Comparison of ENCODE assay signal across 8 cellular contexts in the genomic region with DNA sequence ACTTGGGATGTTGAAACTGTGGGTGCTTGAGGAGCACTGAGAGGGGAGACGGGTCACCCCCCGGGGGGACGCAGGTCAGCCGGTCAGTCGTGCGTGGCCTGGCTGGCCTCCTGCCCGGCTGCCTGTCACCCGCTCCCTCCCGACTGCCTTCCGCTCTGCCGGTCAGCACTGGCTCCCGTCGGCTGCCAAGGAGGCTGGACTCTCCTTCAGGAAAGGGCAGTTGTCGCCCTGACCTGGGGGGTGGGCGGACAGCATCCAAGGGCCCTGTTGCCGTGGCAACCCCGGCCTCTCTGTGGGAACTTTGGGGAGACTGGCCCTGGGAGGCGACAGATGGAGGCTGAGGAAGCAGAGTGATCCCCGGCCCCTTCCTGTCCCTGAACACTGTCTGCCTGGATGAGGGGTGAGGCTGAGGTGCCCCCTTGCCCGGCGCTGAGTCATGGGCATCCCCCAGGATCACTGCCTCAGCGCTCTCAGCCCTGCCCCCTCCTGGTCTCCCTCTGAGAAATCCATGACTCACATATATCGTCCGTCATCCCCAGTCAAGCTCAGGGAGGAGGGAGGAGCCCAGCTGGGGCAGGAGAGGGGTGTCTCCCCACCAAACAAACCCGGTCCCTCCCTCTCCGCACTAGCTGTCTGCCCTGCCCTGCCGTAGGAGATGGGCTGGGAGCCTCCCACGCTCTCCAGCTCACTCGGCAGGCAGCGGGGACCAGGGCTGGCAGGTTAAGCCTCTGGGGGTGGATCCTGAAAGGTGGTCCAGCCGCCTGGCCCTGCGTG.
DNase-seq lines count a peak whose midpoint lies in the region; ATAC-seq and TF ChIP-seq lines count a peak whose summit lies in the region.

Gene ADGRG1, plus strand, starts transcription at position 623 of the 774 bp plus-strand sequence. CDS start 21,658 bp downstream, outside the sequence.

- H3K27me3 Mint-ChIP-seq in nephron (ENCODE audit: low read depth): peaks cover 32% of the 10 kb centered on the region

- peak within 1 kb of the TSS; percentile 31 to 61 (median 44) for H3K4me3 Mint-ChIP-seq in nephron

- no peak for ATAC-seq in GM21390 (IDR thresholded peaks at IDR 0.05; ENCODE audit: unreplicated experiment)

- peak in 1 of 3 experiments; percentile 18 for TF ChIP-seq CTCF in nephron (IDR thresholded peaks at IDR 0.05; ENCODE audit: unreplicated experiment in 3 of 3)

- no peaks in the 10 kb centered on the region for H3K36me3 Mint-ChIP-seq in nephron (ENCODE audit: low read depth)

- DNase-seq in GM04503 (ENCODE audit: low read depth) (peak; percentile 78), NCI-H2227 treated with DMSO at 0.1 percent for 48 hours (lab: John Stamatoyannopoulos, UW) (peak; percentile 54), fibroblast of the conjunctiva (ENCODE audit: low read depth) (peak; percentile 87), superior temporal gyrus (ENCODE audit: extremely low spot score) (peak; percentile 81), NCI-H2029 treated with DMSO at 0.1 percent for 48 hours (lab: John Stamatoyannopoulos, UW) (no peak)
- peak; percentile 38 for DNase-seq in activated T-helper 9 cell treated with anti-CD3 and anti-CD28 coated beads, Interleukin-2, amount 50 U/mL, for 16 hours (ENCODE audit: low read depth)

- H3K27ac Mint-ChIP-seq in nephron: peak within 1 kb of the TSS; percentile 50 to 84 (median 64)

- H3K9me3 Mint-ChIP-seq in nephron: no peaks in the 10 kb centered on the region

- peaks cover 56% of the 10 kb centered on the region for H3K4me1 Mint-ChIP-seq in nephron
